In genomic region chr1:919271-919872, GRCh38 we compare ENCODE assay signal across 33 cellular contexts. TPM values are rescaled to one million over a fixed set of nuclear protein-coding genes. Genes with fewer than 3 reads are reported as not detected.
A peak's percentile ranks its signal among the peaks of the same experiment; 100 is the strongest.
DNase-seq lines count a peak whose midpoint lies in the region; ATAC-seq and TF ChIP-seq lines count a peak whose summit lies in the region.
"Had no signal": no experiment of that assay in that cellular context is flagged by ENCODE, and none has a peak within 500 bp of the region (broad histone marks: within the 10 kb centered on the region; RNA-seq: fewer than 3 reads in every experiment).

No MANE protein-coding gene starts in this region.

- TF ChIP-seq CTCF in HFFc6 (IDR thresholded peaks at IDR 0.05) (peak; percentile 17; the same call in 1 of the 2 replicates), WERI-Rb-1 (IDR thresholded peaks at IDR 0.05; ENCODE audit: low read depth, low read length) (peak; percentile 50), progenitor cell of endocrine pancreas (IDR thresholded peaks at IDR 0.05; ENCODE audit: unreplicated experiment) (peak; percentile 14)

- H3K4me1 Mint-ChIP-seq in HFFc6 (ENCODE audit: low read depth), result peaks cover 32% of the 10 kb centered on the region
- peaks cover 28% of the 10 kb centered on the region for H3K4me1 Mint-ChIP-seq in progenitor cell of endocrine pancreas (ENCODE audit: low read depth)

- peak; percentile 46 for DNase-seq in Right ventricle myocardium inferior (ENCODE audit: missing footprints)
- DNase-seq in left cardiac atrium, result no peak
- no peak for DNase-seq in HFFc6
- DNase-seq in WERI-Rb-1, result no peak
- DNase-seq in progenitor cell of endocrine pancreas (ENCODE audit: low spot score, unreplicated experiment), result no peak
- DNase-seq in stimulated activated CD4-positive, alpha-beta T cell treated with anti-CD3 and anti-CD28 coated beads, Interleukin-2, amount 100 ng/mL, for 48 hours, result no peak
- DNase-seq in NCI-H2227 (lab: John Stamatoyannopoulos, UW; ENCODE audit: unreplicated experiment), result no peak
- DNase-seq: activated CD4-positive, alpha-beta T cell treated with anti-CD3 and anti-CD28 coated beads, Interleukin-2, amount 50 U/mL, for 1 hour; activated effector memory CD4-positive, alpha-beta T cell treated with anti-CD3 and anti-CD28 coated beads, Interleukin-2, amount 50 U/mL, for 16 hours; activated T-cell treated with anti-CD3 and anti-CD28 coated beads, Interleukin-2, amount 50 U/mL, for 24 hours; anterior cingulate cortex; gastrocnemius medialis; KBM-7; mammary epithelial cell; MG63; NCI-H187; NCI-H2171 treated with DMSO at 0.1 percent for 48 hours; NCI-H524; NK-92 treated with Interleukin-12 subunit alpha and Interleukin-12 subunit beta, amount 100 ng/mL, for 24 hours; SHP77 treated with DMSO at 0.1 percent for 48 hours; small intestine; stimulated activated CD4-positive, alpha-beta T cell treated with anti-CD3 and anti-CD28 coated beads, Interleukin-1b, Interleukin-23, amount 100 ng/mL, for 48 hours; stimulated activated CD8-positive, alpha-beta memory T cell treated with anti-CD3 and anti-CD28 coated beads, Interleukin-4, amount 100 ng/mL, for 48 hours; T1000; testis had no signal

- H3K36me3 Mint-ChIP-seq in HFFc6 (ENCODE audit: low read depth) (peaks cover 4% of the 10 kb centered on the region; the same call in 1 of the 2 replicates), progenitor cell of endocrine pancreas (ENCODE audit: insufficient read depth) (peaks cover 3% of the 10 kb centered on the region)
- H3K36me3 Mint-ChIP-seq: activated naive CD8-positive, alpha-beta T cell; natural killer cell treated with Interleukin-12 subunit alpha and Interleukin-12 subunit beta and Interleukin-15 and Interleukin-18, amount 100 ng/mL, for 72 hours; WTC11 had no signal

- H3K4me3 ChIP-seq in WERI-Rb-1 (ENCODE audit: low read depth, low read length), result no peak overlapping the region
- H3K4me3 ChIP-seq: gastrocnemius medialis, MG63, testis had no signal

- ATAC-seq in Right ventricle myocardium inferior (no peak), left cardiac atrium (no peak), HG02759 (IDR thresholded peaks at IDR 0.05; ENCODE audit: unreplicated experiment) (no peak)
- ATAC-seq: gastrocnemius medialis; HCT116; natural killer cell treated with Interleukin-12 subunit alpha and Interleukin-12 subunit beta and Interleukin-15 and Interleukin-18, amount 100 ng/mL, for 72 hours; WTC11 had no signal

- H3K27ac Mint-ChIP-seq in HFFc6 (no peak overlapping the region), progenitor cell of endocrine pancreas (no peak overlapping the region)
- H3K27ac Mint-ChIP-seq: activated naive CD8-positive, alpha-beta T cell; activated T-cell treated with anti-CD3 and anti-CD28 coated beads, Interleukin-2, amount 50 U/mL, for 24 hours; natural killer cell treated with Interleukin-12 subunit alpha and Interleukin-12 subunit beta and Interleukin-15 and Interleukin-18, amount 100 ng/mL, for 72 hours; stimulated activated naive CD8-positive, alpha-beta T cell treated with anti-CD3 and anti-CD28 coated beads, Interleukin-15, Interleukin-2, amounts not matched to agents 100 ng/mL and 50 ng/mL, for 24 hours; WTC11 had no signal

- H3K27me3 Mint-ChIP-seq in HFFc6 (ENCODE audit: insufficient read depth), result peaks cover 15% of the 10 kb centered on the region
- peaks cover 53% of the 10 kb centered on the region for H3K27me3 Mint-ChIP-seq in progenitor cell of endocrine pancreas

- H3K4me3 Mint-ChIP-seq in HFFc6 (no peak overlapping the region), progenitor cell of endocrine pancreas (ENCODE audit: low read depth) (no peak overlapping the region)
- H3K4me3 Mint-ChIP-seq: activated naive CD8-positive, alpha-beta T cell; activated T-cell treated with anti-CD3 and anti-CD28 coated beads, Interleukin-2, amount 50 U/mL, for 24 hours; natural killer cell treated with Interleukin-12 subunit alpha and Interleukin-12 subunit beta and Interleukin-15 and Interleukin-18, amount 100 ng/mL, for 72 hours; stimulated activated naive CD8-positive, alpha-beta T cell treated with anti-CD3 and anti-CD28 coated beads, Interleukin-15, Interleukin-2, amounts not matched to agents 100 ng/mL and 50 ng/mL, for 24 hours; WTC11 had no signal

- no peaks in the 10 kb centered on the region for H3K9me3 ChIP-seq in WERI-Rb-1 (ENCODE audit: severe bottlenecking)
- H3K9me3 ChIP-seq: gastrocnemius medialis, MG63, testis had no signal

- no peaks in the 10 kb centered on the region; the same call in 1 of the 2 replicates for H3K36me3 ChIP-seq in WERI-Rb-1
- H3K36me3 ChIP-seq: gastrocnemius medialis had no signal

- no peaks in the 10 kb centered on the region for H3K27me3 ChIP-seq in WERI-Rb-1 (ENCODE audit: insufficient read depth, low read depth, severe bottlenecking)
- H3K27me3 ChIP-seq: MG63, testis had no signal

- H3K9me3 Mint-ChIP-seq in HFFc6 (no peaks in the 10 kb centered on the region), progenitor cell of endocrine pancreas (ENCODE audit: low read depth) (no peaks in the 10 kb centered on the region)
- H3K9me3 Mint-ChIP-seq: activated T-cell treated with anti-CD3 and anti-CD28 coated beads, Interleukin-2, amount 50 U/mL, for 24 hours; natural killer cell treated with Interleukin-12 subunit alpha and Interleukin-12 subunit beta and Interleukin-15 and Interleukin-18, amount 100 ng/mL, for 72 hours; stimulated activated naive CD8-positive, alpha-beta T cell treated with anti-CD3 and anti-CD28 coated beads, Interleukin-15, Interleukin-2, amounts not matched to agents 100 ng/mL and 50 ng/mL, for 24 hours; WTC11 had no signal

- H3K27ac ChIP-seq in WERI-Rb-1, result peak overlapping the region; percentile 20; the same call in 1 of the 2 replicates
- H3K27ac ChIP-seq: gastrocnemius medialis, testis had no signal

- intact Hi-C loops in Right ventricle myocardium inferior (cut with DNase I) (no loop called here), left cardiac atrium (cut with DNase I) (no loop called here)

RNA-seq across cellular contexts. Expression of gene SAMD11, which starts 4.4 kb away (rescaled TPM):
- 1.7 TPM for total RNA-seq in Right ventricle myocardium inferior
- 1 to 10 TPM; 5.1 to 7.5 TPM for total RNA-seq in left cardiac atrium
- 10 to 100 TPM; 20.6 to 29.3 (median 27.5) TPM for total RNA-seq in HFFc6 (2021; fragmentation: NEBNext Ultra II Directional; extraction: Animal tissue kit (Norgen Biotek cat#: 25700))
- total RNA-seq in progenitor cell of endocrine pancreas, result 42.9 and 53.9 TPM in 2 replicates
- total RNA-seq: endothelial cell of umbilical vein; HT-29; mammary epithelial cell; natural killer cell treated with Interleukin-12 subunit alpha and Interleukin-12 subunit beta and Interleukin-15 and Interleukin-18, amount 100 ng/mL, for 72 hours had no signal

RNA-seq across cellular contexts. Expression of gene NOC2L, which starts 39.7 kb away (rescaled TPM):
- total RNA-seq in Right ventricle myocardium inferior (41.7 TPM), left cardiac atrium (10 to 100 TPM; 38.1 to 48.7 TPM), progenitor cell of endocrine pancreas (71.9 and 78.2 TPM in 2 replicates)
- 100 to 1,000 TPM; 112 to 142 (median 119) TPM for total RNA-seq in HFFc6 (2021; fragmentation: NEBNext Ultra II Directional; extraction: Animal tissue kit (Norgen Biotek cat#: 25700))

RNA-seq across cellular contexts. Expression of gene KLHL17, which starts 41.0 kb away (rescaled TPM):
- total RNA-seq in Right ventricle myocardium inferior, result 7.0 TPM
- 1 to 10 TPM; 5.7 to 8.2 TPM for total RNA-seq in left cardiac atrium
- 10 to 100 TPM; 12.2 to 17.5 (median 13.2) TPM for total RNA-seq in HFFc6 (2021; fragmentation: NEBNext Ultra II Directional; extraction: Animal tissue kit (Norgen Biotek cat#: 25700))
- 45.3 and 47.5 TPM in 2 replicates for total RNA-seq in progenitor cell of endocrine pancreas

RNA-seq across cellular contexts. Expression of gene PLEKHN1, which starts 46.9 kb away (rescaled TPM):
- not detected for total RNA-seq in Right ventricle myocardium inferior
- total RNA-seq in left cardiac atrium, result under 1 TPM; 0.38 to 0.50 TPM
- total RNA-seq in HFFc6 (2021; fragmentation: NEBNext Ultra II Directional; extraction: Animal tissue kit (Norgen Biotek cat#: 25700)), result 1 to 10 TPM; 5.2 to 6.9 (median 6.0) TPM
- 1.1 and 1.9 TPM in 2 replicates for total RNA-seq in progenitor cell of endocrine pancreas
